In genomic region chr1:29832936-29833335, GRCh38 we compare ENCODE assay signal across 20 cellular contexts.
"Had no signal": no experiment of that assay in that cellular context is flagged by ENCODE, and none has a peak within 500 bp of the region (broad histone marks: within the 10 kb centered on the region; RNA-seq: fewer than 3 reads in every experiment).

No MANE protein-coding gene starts in this region.

- H3K9me3 Mint-ChIP-seq: dendritic cell treated with granulocyte-macrophage colony-stimulating factor and Interleukin-4, amounts not matched to agents 40 ng/mL and 50 ng/mL, for 4 days; effector memory CD8-positive, alpha-beta T cell; immature natural killer cell; memory B cell; nephron progenitor cell; type B pancreatic cell had no signal

- H3K4me3 ChIP-seq: esophagus squamous epithelium, gastroesophageal sphincter, left ventricle myocardium inferior, lower lobe of right lung, psoas muscle, suprapubic skin, thyroid gland had no signal

- H3K27me3 ChIP-seq: thyroid gland had no signal

- H3K4me3 Mint-ChIP-seq: dendritic cell treated with granulocyte-macrophage colony-stimulating factor and Interleukin-4, amounts not matched to agents 40 ng/mL and 50 ng/mL, for 4 days; effector memory CD8-positive, alpha-beta T cell; immature natural killer cell; memory B cell; nephron progenitor cell; type B pancreatic cell had no signal

- DNase-seq: effector memory CD8-positive, alpha-beta T cell; esophagus squamous epithelium; foreskin fibroblast; glutamatergic neuron; immature natural killer cell; left ventricle myocardium inferior; lower lobe of right lung; midbrain; nephron progenitor cell; psoas muscle; small intestine; stimulated activated CD4-positive, alpha-beta T cell treated with anti-CD3 and anti-CD28 coated beads, Interleukin-2, amount 100 ng/mL, for 48 hours; stimulated activated naive CD4-positive, alpha-beta T cell treated with Interleukin-2 at 50 U/mL for 16 hours; thyroid gland had no signal

- H3K9me3 ChIP-seq: esophagus squamous epithelium, gastroesophageal sphincter, left ventricle myocardium inferior, lower lobe of right lung, psoas muscle, suprapubic skin, thyroid gland had no signal

- H3K36me3 Mint-ChIP-seq: immature natural killer cell, memory B cell, type B pancreatic cell had no signal

- H3K27ac ChIP-seq: epithelial cell of prostate, esophagus squamous epithelium, gastroesophageal sphincter, left ventricle myocardium inferior, lower lobe of right lung, psoas muscle, suprapubic skin, thyroid gland had no signal

- H3K36me3 ChIP-seq: esophagus squamous epithelium, gastroesophageal sphincter, left ventricle myocardium inferior, lower lobe of right lung, suprapubic skin, thyroid gland had no signal

- H3K27ac Mint-ChIP-seq: dendritic cell treated with granulocyte-macrophage colony-stimulating factor and Interleukin-4, amounts not matched to agents 40 ng/mL and 50 ng/mL, for 4 days; effector memory CD8-positive, alpha-beta T cell; immature natural killer cell; memory B cell; nephron progenitor cell; type B pancreatic cell had no signal

- H3K4me1 ChIP-seq: esophagus squamous epithelium, gastroesophageal sphincter, left ventricle myocardium inferior, lower lobe of right lung, psoas muscle, suprapubic skin, thyroid gland had no signal

- H3K4me1 Mint-ChIP-seq: immature natural killer cell, memory B cell had no signal

- ATAC-seq: effector memory CD8-positive, alpha-beta T cell; gastroesophageal sphincter; lower lobe of right lung; psoas muscle had no signal
